ENCODE assay signal across 32 cellular contexts in the genomic region with DNA sequence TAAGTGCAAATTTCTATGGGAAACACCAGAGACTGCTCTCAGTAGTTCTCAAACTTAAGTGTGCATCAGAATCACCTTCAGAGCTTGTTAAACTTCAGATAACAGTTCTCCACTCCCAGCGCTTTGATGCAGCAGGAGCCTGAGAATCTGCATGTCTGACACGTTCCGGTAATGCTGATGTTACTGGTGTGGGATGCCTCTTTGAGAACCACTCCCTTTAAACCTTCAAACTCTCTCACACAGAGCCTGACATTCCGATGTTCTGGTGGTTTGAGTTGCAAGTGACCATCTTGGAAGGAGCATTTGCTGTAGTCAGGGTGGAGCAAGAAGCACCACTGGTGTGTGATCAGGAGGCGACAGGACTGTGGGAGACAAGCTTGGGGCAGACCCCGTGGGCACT. TPM values are rescaled to one million over a fixed set of nuclear protein-coding genes. Genes with fewer than 3 reads are reported as not detected.
"Had no signal": no experiment of that assay in that cellular context is flagged by ENCODE, and none has a peak within 500 bp of the region (broad histone marks: within the 10 kb centered on the region; RNA-seq: fewer than 3 reads in every experiment).

No MANE protein-coding gene starts in this region.

- H3K36me3 ChIP-seq: breast epithelium, cardiac muscle cell, esophagus muscularis mucosa, gastrocnemius medialis, heart left ventricle had no signal

- H3K27ac ChIP-seq: body of pancreas, breast epithelium, cardiac muscle cell, coronary artery, dorsolateral prefrontal cortex, esophagus muscularis mucosa, foreskin keratinocyte, gastrocnemius medialis, heart left ventricle, VCaP had no signal

- H3K9me3 ChIP-seq: body of pancreas, breast epithelium, esophagus muscularis mucosa, gastrocnemius medialis, heart left ventricle had no signal

- H3K27me3 ChIP-seq: body of pancreas, cardiac muscle cell had no signal

- H3K4me1 ChIP-seq: body of pancreas, breast epithelium, esophagus muscularis mucosa, foreskin keratinocyte, gastrocnemius medialis, heart left ventricle had no signal

- DNase-seq: activated CD4-positive, alpha-beta memory T cell treated with anti-CD3 and anti-CD28 coated beads, Interleukin-2, amount 10 ng/mL, durations not matched to agents 7 days and 5 days; activated CD4-positive, alpha-beta T cell treated with anti-CD3 and anti-CD28 coated beads for 1 hour; activated CD4-positive, alpha-beta T cell treated with anti-CD3 and anti-CD28 coated beads for 4 hours; activated CD4-positive, alpha-beta T cell treated with anti-CD3 and anti-CD28 coated beads, Interleukin-2, amount 10 ng/mL, durations not matched to agents 7 days and 5 days; activated CD4-positive, alpha-beta T cell treated with anti-CD3 and anti-CD28 coated beads, Interleukin-2, amount 50 U/mL, for 4 hours; activated effector memory CD4-positive, alpha-beta T cell treated with Interleukin-2 at 50 U/mL for 16 hours; activated gamma-delta T cell treated with Interleukin-2 at 50 U/mL for 16 hours; activated naive CD4-positive, alpha-beta T cell treated with anti-CD3 and anti-CD28 coated beads, Interleukin-2, amount 50 U/mL, for 16 hours; activated naive CD4-positive, alpha-beta T cell treated with Interleukin-2 at 50 U/mL for 16 hours; activated T-cell treated with anti-CD3 and anti-CD28 coated beads, Interleukin-2, amount 50 U/mL, for 4 hours; amniotic stem cell; anterior cingulate cortex; body of pancreas; central memory CD4-positive, alpha-beta T cell; cerebellar nuclear complex; dorsolateral prefrontal cortex; effector memory CD4-positive, alpha-beta T cell; erythroblast; foreskin keratinocyte; gastrocnemius medialis; glutamatergic neuron; heart left ventricle; T-helper 2 cell had no signal

- H3K4me3 ChIP-seq: body of pancreas, breast epithelium, cardiac muscle cell, coronary artery, dorsolateral prefrontal cortex, esophagus muscularis mucosa, gastrocnemius medialis, heart left ventricle had no signal

RNA-seq across cellular contexts. Expression of gene OTOR, which starts 57.9 kb away (rescaled TPM):
- total RNA-seq: activated CD4-positive, alpha-beta memory T cell treated with anti-CD3 and anti-CD28 coated beads, Interleukin-2, amount 10 ng/mL, durations not matched to agents 7 days and 5 days; activated CD4-positive, alpha-beta T cell treated with anti-CD3 and anti-CD28 coated beads, Interleukin-2, amount 10 ng/mL, durations not matched to agents 7 days and 5 days; activated T-cell treated with anti-CD3 and anti-CD28 coated beads, Interleukin-2, amount 50 U/mL, for 4 hours; activated T-helper 17 cell treated with anti-CD3 and anti-CD28 coated beads, Interleukin-2, amount 50 U/mL, for 72 hours; body of pancreas; breast epithelium; cardiac muscle cell; esophagus muscularis mucosa; foreskin keratinocyte; gastrocnemius medialis; heart left ventricle; T-helper 1 cell treated with Interleukin-12 subunit alpha and Interleukin-12 subunit beta and Interleukin-4 antibody, amounts not matched to agents 30 ng/mL and 1 ng/mL, for 36 hours; WTC11 had no signal
- polyA plus RNA-seq: adipose tissue, cardiac muscle cell, foreskin keratinocyte, heart left ventricle had no signal
